ENCODE assay signal across 20 cellular contexts in the genomic region with DNA sequence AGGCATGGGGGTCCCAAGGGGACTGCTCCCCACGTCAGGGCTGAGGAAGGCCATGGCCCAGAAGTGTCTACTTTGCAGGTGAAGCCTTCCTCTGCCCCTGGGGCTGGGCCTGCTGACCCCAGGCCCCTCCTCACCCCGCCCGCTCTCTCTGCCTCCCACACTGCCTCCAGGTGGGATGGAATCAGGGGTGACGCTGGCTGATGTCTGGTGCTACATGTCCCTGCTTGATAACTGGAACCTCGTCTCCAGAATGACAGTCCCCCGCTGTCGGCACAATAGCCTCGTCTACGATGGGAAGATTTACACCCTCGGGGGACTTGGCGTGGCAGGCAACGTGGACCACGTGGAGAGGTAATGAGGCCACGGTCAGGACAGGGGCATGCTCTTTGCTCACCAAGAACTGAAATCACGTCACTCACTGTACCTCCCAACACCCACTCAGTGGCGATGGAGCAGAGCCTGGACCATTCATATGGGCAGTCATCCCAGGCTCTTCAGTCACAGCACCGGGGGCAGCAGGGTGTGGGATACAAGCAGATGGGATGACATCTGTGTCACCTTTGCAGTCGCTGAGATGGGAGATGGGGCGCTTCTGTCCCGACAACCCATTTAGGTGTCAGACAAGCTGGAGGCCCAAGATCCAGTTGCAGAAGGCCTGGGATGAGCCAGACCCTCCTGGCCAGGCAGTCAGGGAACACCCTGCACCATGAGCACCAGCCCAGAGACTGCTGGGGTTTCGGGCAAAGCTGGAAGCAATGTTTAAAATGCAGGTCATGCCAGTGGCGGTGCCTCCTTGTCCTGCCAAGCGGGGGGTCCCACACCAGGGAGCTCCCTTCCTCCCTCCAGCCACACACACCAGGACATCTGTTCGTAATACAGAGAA.
"Had no signal": no experiment of that assay in that cellular context is flagged by ENCODE, and none has a peak within 500 bp of the region (broad histone marks: within the 10 kb centered on the region; RNA-seq: fewer than 3 reads in every experiment).

No MANE protein-coding gene starts in this region.

- ATAC-seq: activated CD8-positive, alpha-beta T cell treated with anti-CD3 and anti-CD28 coated beads, Interleukin-2, amount 10 ng/mL, durations not matched to agents 7 days and 5 days; activated T-cell treated with anti-CD3 and anti-CD28 coated beads, Interleukin-2, amount 50 U/mL, for 4 hours; mucosa of descending colon; stimulated activated memory B cell treated with anti-CD40 and anti-IgM and Interleukin-4, amounts not matched to agents 10 μg/mL and 1 μg/mL and 100 μg/mL, for 72 hours had no signal

- H3K9me3 ChIP-seq: adrenal gland, mucosa of descending colon, neutrophil, spleen, thyroid gland, vagina had no signal

- H3K27ac Mint-ChIP-seq: activated CD4-positive, alpha-beta T cell treated with anti-CD3 and anti-CD28 coated beads, Interleukin-2, amount 10 ng/mL, durations not matched to agents 24 days and 14 days; activated CD8-positive, alpha-beta T cell treated with anti-CD3 and anti-CD28 coated beads, Interleukin-2, amount 10 ng/mL, durations not matched to agents 7 days and 5 days; activated naive CD4-positive, alpha-beta T cell treated with anti-CD3 and anti-CD28 coated beads for 36 hours; memory B cell; stimulated activated memory B cell treated with anti-CD40 and anti-IgM and Interleukin-4, amounts not matched to agents 10 μg/mL and 1 μg/mL and 100 μg/mL, for 72 hours had no signal

- H3K4me1 ChIP-seq: parathyroid adenoma, thyroid gland had no signal

- H3K36me3 ChIP-seq: cardiac muscle cell, neutrophil, thyroid gland had no signal

- H3K27me3 Mint-ChIP-seq: activated CD4-positive, alpha-beta T cell treated with anti-CD3 and anti-CD28 coated beads, Interleukin-2, amount 10 ng/mL, durations not matched to agents 24 days and 14 days; memory B cell; naive B cell; stimulated activated memory B cell treated with anti-CD40 and anti-IgM and Interleukin-4, amounts not matched to agents 10 μg/mL and 1 μg/mL and 100 μg/mL, for 72 hours had no signal

- H3K4me3 Mint-ChIP-seq: activated CD4-positive, alpha-beta T cell treated with anti-CD3 and anti-CD28 coated beads, Interleukin-2, amount 10 ng/mL, durations not matched to agents 24 days and 14 days; activated CD8-positive, alpha-beta T cell treated with anti-CD3 and anti-CD28 coated beads, Interleukin-2, amount 10 ng/mL, durations not matched to agents 7 days and 5 days; activated naive CD4-positive, alpha-beta T cell treated with anti-CD3 and anti-CD28 coated beads for 36 hours; activated T-cell treated with anti-CD3 and anti-CD28 coated beads, Interleukin-2, amount 50 U/mL, for 4 hours; memory B cell; naive B cell; stimulated activated memory B cell treated with anti-CD40 and anti-IgM and Interleukin-4, amounts not matched to agents 10 μg/mL and 1 μg/mL and 100 μg/mL, for 72 hours had no signal

- H3K4me3 ChIP-seq: adrenal gland, cardiac muscle cell, mucosa of descending colon, spleen, thyroid gland, vagina had no signal

- H2AFZ ChIP-seq: parathyroid adenoma had no signal

- H3K9me3 Mint-ChIP-seq: activated CD4-positive, alpha-beta T cell treated with anti-CD3 and anti-CD28 coated beads, Interleukin-2, amount 10 ng/mL, durations not matched to agents 24 days and 14 days; activated naive CD4-positive, alpha-beta T cell treated with anti-CD3 and anti-CD28 coated beads for 36 hours; activated T-cell treated with anti-CD3 and anti-CD28 coated beads, Interleukin-2, amount 50 U/mL, for 4 hours had no signal

- H3K4me1 Mint-ChIP-seq: activated CD4-positive, alpha-beta T cell treated with anti-CD3 and anti-CD28 coated beads, Interleukin-2, amount 10 ng/mL, durations not matched to agents 24 days and 14 days; stimulated activated memory B cell treated with anti-CD40 and anti-IgM and Interleukin-4, amounts not matched to agents 10 μg/mL and 1 μg/mL and 100 μg/mL, for 72 hours had no signal

- H3K79me2 ChIP-seq: parathyroid adenoma had no signal

- H3K27ac ChIP-seq: cardiac muscle cell, neutrophil, parathyroid adenoma, thyroid gland, vagina had no signal

- DNase-seq: activated CD4-positive, alpha-beta T cell treated with anti-CD3 and anti-CD28 coated beads, Interleukin-2, amount 10 ng/mL, durations not matched to agents 24 days and 14 days; activated CD8-positive, alpha-beta T cell treated with anti-CD3 and anti-CD28 coated beads, Interleukin-2, amount 10 ng/mL, durations not matched to agents 7 days and 5 days; activated naive CD4-positive, alpha-beta T cell treated with anti-CD3 and anti-CD28 coated beads for 36 hours; activated T-cell treated with anti-CD3 and anti-CD28 coated beads, Interleukin-2, amount 50 U/mL, for 4 hours; adrenal gland; foreskin melanocyte; kidney; mucosa of descending colon; naive B cell; spleen; stimulated activated CD4-positive, alpha-beta T cell treated with anti-CD3 and anti-CD28 coated beads, Interleukin-4, amount 100 ng/mL, for 4 hours; T-helper 1 cell; T-helper 9 cell; thyroid gland had no signal

- H3K27me3 ChIP-seq: adrenal gland, cardiac muscle cell, neutrophil, spleen, thyroid gland, vagina had no signal
